11 cellular contexts compared by ENCODE assay signal in genomic region chr5:10762776-10763500, GRCh38. TPM values are rescaled to one million over a fixed set of nuclear protein-coding genes. Genes with fewer than 3 reads are reported as not detected.
A peak's percentile ranks its signal among the peaks of the same experiment; 100 is the strongest.
DNase-seq lines count a peak whose midpoint lies in the region; ATAC-seq and TF ChIP-seq lines count a peak whose summit lies in the region.
"Had no signal": no experiment of that assay in that cellular context is flagged by ENCODE, and none has a peak within 500 bp of the region (broad histone marks: within the 10 kb centered on the region; RNA-seq: fewer than 3 reads in every experiment).

No MANE protein-coding gene starts in this region.

- H3K27ac ChIP-seq in Peyer's patch, result peak overlapping the region; percentile 20 to 98 (median 95)
- peak overlapping the region in 3 of 4 donors; percentile 90 to 98 (median 94) for H3K27ac ChIP-seq in gastroesophageal sphincter

- H3K4me3 ChIP-seq in Peyer's patch (no peak overlapping the region), gastroesophageal sphincter (no peak overlapping the region)

- peak overlapping the region; percentile 85 for H3K4me3 Mint-ChIP-seq in stimulated activated effector memory CD8-positive, alpha-beta T cell treated with anti-CD3 and anti-CD28 coated beads, Interleukin-12 subunit alpha, Interleukin-12 subunit beta, amount 100 ng/mL, for 72 hours

- H3K27ac Mint-ChIP-seq in stimulated activated effector memory CD8-positive, alpha-beta T cell treated with anti-CD3 and anti-CD28 coated beads, Interleukin-12 subunit alpha, Interleukin-12 subunit beta, amount 100 ng/mL, for 72 hours, result peak overlapping the region; percentile 81

- H3K36me3 Mint-ChIP-seq in stimulated activated effector memory CD8-positive, alpha-beta T cell treated with anti-CD3 and anti-CD28 coated beads, Interleukin-12 subunit alpha, Interleukin-12 subunit beta, amount 100 ng/mL, for 72 hours, result peaks cover 30% of the 10 kb centered on the region

- DNase-seq in SIG-M5 treated with dmso at 0.1 percent for 504 hours (lab: John Stamatoyannopoulos, UW; ENCODE audit: unreplicated experiment), result peak; percentile 8
- DNase-seq in SIG-M5 (lab: John Stamatoyannopoulos, UW), result no peak
- peak in 1 of 3 donors; percentile 41 for DNase-seq in Peyer's patch
- no peak for DNase-seq in stimulated activated effector memory CD8-positive, alpha-beta T cell treated with anti-CD3 and anti-CD28 coated beads, Interleukin-12 subunit alpha, Interleukin-12 subunit beta, amount 100 ng/mL, for 72 hours (ENCODE audit: low spot score in 2 of 2)
- no peak for DNase-seq in amygdala (lab: John Stamatoyannopoulos, UW)
- DNase-seq: 8988T, NCI-H1092 treated with DMSO at 0.1 percent for 48 hours, SHP77 treated with DMSO at 0.1 percent for 48 hours had no signal

- no peaks in the 10 kb centered on the region for H3K9me3 Mint-ChIP-seq in stimulated activated effector memory CD8-positive, alpha-beta T cell treated with anti-CD3 and anti-CD28 coated beads, Interleukin-12 subunit alpha, Interleukin-12 subunit beta, amount 100 ng/mL, for 72 hours

- H3K36me3 ChIP-seq in Peyer's patch (no peaks in the 10 kb centered on the region), gastroesophageal sphincter (no peaks in the 10 kb centered on the region)

- H3K4me1 ChIP-seq in Peyer's patch (peaks cover 0 to 22% (median 2%) of the 10 kb centered on the region in 4 donors), gastroesophageal sphincter (peaks cover 0 to 41% (median 4%) of the 10 kb centered on the region in 3 donors)

- H3K27me3 ChIP-seq in Peyer's patch (no peaks in the 10 kb centered on the region), gastroesophageal sphincter (no peaks in the 10 kb centered on the region)

- H3K9me3 ChIP-seq in Peyer's patch (no peaks in the 10 kb centered on the region), gastroesophageal sphincter (no peaks in the 10 kb centered on the region)

- ATAC-seq in gastroesophageal sphincter (no peak), GM21529 (IDR thresholded peaks at IDR 0.05; ENCODE audit: unreplicated experiment) (no peak), GM21515 (IDR thresholded peaks at IDR 0.05; ENCODE audit: unreplicated experiment) (no peak)
- no peak for ATAC-seq in stimulated activated effector memory CD8-positive, alpha-beta T cell treated with anti-CD3 and anti-CD28 coated beads, Interleukin-12 subunit alpha, Interleukin-12 subunit beta, amount 100 ng/mL, for 72 hours

- TF ChIP-seq POLR2A in Peyer's patch (IDR thresholded peaks at IDR 0.05) (no peak), gastroesophageal sphincter (IDR thresholded peaks at IDR 0.05) (no peak)

- no peak for TF ChIP-seq EP300 in gastroesophageal sphincter (IDR thresholded peaks at IDR 0.05)

- peaks cover 32% of the 10 kb centered on the region for H3K4me1 Mint-ChIP-seq in stimulated activated effector memory CD8-positive, alpha-beta T cell treated with anti-CD3 and anti-CD28 coated beads, Interleukin-12 subunit alpha, Interleukin-12 subunit beta, amount 100 ng/mL, for 72 hours

- 60% methylated on average over 6 to 10 of the region's 10 CpGs for WGBS in gastroesophageal sphincter (ENCODE audit: low coverage in 1 of 2), 2 donors

- TF ChIP-seq CTCF in Peyer's patch (IDR thresholded peaks at IDR 0.05) (no peak), gastroesophageal sphincter (IDR thresholded peaks at IDR 0.05) (no peak)

RNA-seq across cellular contexts. Expression of gene DAP, which starts 1.9 kb away (rescaled TPM):
- total RNA-seq in Peyer's patch, result 100 to 1,000 TPM in 2 of 4 donors, 10 to 100 TPM in 2; 52.0 to 138 (median 111) TPM
- total RNA-seq in gastroesophageal sphincter, result 10 to 100 TPM; 21.8 to 41.9 (median 36.0) TPM
